In the genomic region with DNA sequence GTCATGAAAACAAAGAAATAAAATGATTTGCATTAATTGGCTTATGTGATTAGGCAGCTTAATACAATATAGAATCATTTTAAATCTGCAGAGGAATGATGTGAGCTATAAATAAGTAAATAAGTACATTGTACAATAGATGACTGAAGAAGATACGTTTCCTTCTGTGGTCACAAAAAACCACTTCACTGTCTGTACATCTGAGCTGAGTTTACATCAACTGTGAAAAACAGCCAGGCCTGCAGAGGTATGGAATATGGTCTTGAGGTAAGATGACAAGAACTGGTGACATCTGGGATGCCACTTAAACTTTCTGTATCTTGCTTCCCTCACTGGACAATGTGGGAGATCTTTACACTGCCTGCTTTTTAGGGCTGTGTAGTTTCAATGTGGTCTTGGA, we compare ENCODE assay signal across 28 cellular contexts.
"Had no signal": no experiment of that assay in that cellular context is flagged by ENCODE, and none has a peak within 500 bp of the region (broad histone marks: within the 10 kb centered on the region; RNA-seq: fewer than 3 reads in every experiment).

No MANE protein-coding gene starts in this region.

- ATAC-seq: activated naive CD4-positive, alpha-beta T cell treated with anti-CD3 and anti-CD28 coated beads, Interleukin-2, amount 50 U/mL, for 72 hours; activated T-cell treated with anti-CD3 and anti-CD28 coated beads, Interleukin-2, amount 50 U/mL, for 72 hours; effector memory CD8-positive, alpha-beta T cell; foreskin keratinocyte; gastrocnemius medialis; heart left ventricle; WTC11 had no signal

- H3K36me3 ChIP-seq: esophagus muscularis mucosa, gastrocnemius medialis, heart left ventricle had no signal

- DNase-seq: activated CD4-positive, alpha-beta memory T cell treated with anti-CD3 and anti-CD28 coated beads, Interleukin-2, amount 10 ng/mL, durations not matched to agents 7 days and 5 days; activated CD4-positive, alpha-beta T cell treated with anti-CD3 and anti-CD28 coated beads for 1 hour; activated CD4-positive, alpha-beta T cell treated with anti-CD3 and anti-CD28 coated beads for 4 hours; activated CD4-positive, alpha-beta T cell treated with anti-CD3 and anti-CD28 coated beads, Interleukin-2, amount 10 ng/mL, durations not matched to agents 7 days and 5 days; activated CD4-positive, alpha-beta T cell treated with anti-CD3 and anti-CD28 coated beads, Interleukin-2, amount 50 U/mL, for 4 hours; activated CD8-positive, alpha-beta memory T cell treated with anti-CD3 and anti-CD28 coated beads, Interleukin-2, amount 50 U/mL, for 48 hours; activated gamma-delta T cell; activated naive CD4-positive, alpha-beta T cell; activated naive CD4-positive, alpha-beta T cell treated with anti-CD3 and anti-CD28 coated beads, Interleukin-2, amount 10 ng/mL, durations not matched to agents 7 days and 5 days; activated naive CD8-positive, alpha-beta T cell treated with anti-CD3 and anti-CD28 coated beads, Interleukin-2, amount 10 ng/mL, durations not matched to agents 7 days and 5 days; activated T-cell treated with anti-CD3 and anti-CD28 coated beads for 4 hours; activated T-cell treated with anti-CD3 and anti-CD28 coated beads, Interleukin-2, amount 50 U/mL, for 24 hours; activated T-cell treated with anti-CD3 and anti-CD28 coated beads, Interleukin-2, amount 50 U/mL, for 72 hours; caudate nucleus; cortex of kidney; dermis blood vessel endothelial cell; effector CD4-positive, alpha-beta T cell; effector memory CD8-positive, alpha-beta T cell; erythroblast; foreskin keratinocyte; gastrocnemius medialis; glutamatergic neuron; heart left ventricle; hypothalamus; T-helper 9 cell had no signal

- H3K9me3 ChIP-seq: esophagus muscularis mucosa, gastrocnemius medialis, heart left ventricle had no signal

- H3K27ac ChIP-seq: esophagus muscularis mucosa, foreskin keratinocyte, gastrocnemius medialis, heart left ventricle had no signal

- H3K4me3 ChIP-seq: esophagus muscularis mucosa, gastrocnemius medialis, heart left ventricle had no signal

- H3K4me1 ChIP-seq: esophagus muscularis mucosa, foreskin keratinocyte, gastrocnemius medialis, heart left ventricle had no signal

- H3K27me3 ChIP-seq: gastrocnemius medialis had no signal
